8 cellular contexts compared by ENCODE assay signal in genomic region chr12:125256537-125256936, GRCh38.
"Had no signal": no experiment of that assay in that cellular context is flagged by ENCODE, and none has a peak within 500 bp of the region (broad histone marks: within the 10 kb centered on the region; RNA-seq: fewer than 3 reads in every experiment).

No MANE protein-coding gene starts in this region.

- ATAC-seq: HCT116 had no signal

- H3K4me3 ChIP-seq: GM23248, HAP-1 had no signal

- DNase-seq: GM23248, GOT3, H7, IMR-90, KBM-7 had no signal

- H3K9ac ChIP-seq: GM23248 had no signal

- H2AFZ ChIP-seq: GM23248 had no signal

- H3K4me1 ChIP-seq: HAP-1 had no signal

- H3K27ac ChIP-seq: GM23248, HL-60 had no signal

- H3K9me3 ChIP-seq: HAP-1 had no signal

- H3K36me3 ChIP-seq: HAP-1 had no signal
